In the genomic region with DNA sequence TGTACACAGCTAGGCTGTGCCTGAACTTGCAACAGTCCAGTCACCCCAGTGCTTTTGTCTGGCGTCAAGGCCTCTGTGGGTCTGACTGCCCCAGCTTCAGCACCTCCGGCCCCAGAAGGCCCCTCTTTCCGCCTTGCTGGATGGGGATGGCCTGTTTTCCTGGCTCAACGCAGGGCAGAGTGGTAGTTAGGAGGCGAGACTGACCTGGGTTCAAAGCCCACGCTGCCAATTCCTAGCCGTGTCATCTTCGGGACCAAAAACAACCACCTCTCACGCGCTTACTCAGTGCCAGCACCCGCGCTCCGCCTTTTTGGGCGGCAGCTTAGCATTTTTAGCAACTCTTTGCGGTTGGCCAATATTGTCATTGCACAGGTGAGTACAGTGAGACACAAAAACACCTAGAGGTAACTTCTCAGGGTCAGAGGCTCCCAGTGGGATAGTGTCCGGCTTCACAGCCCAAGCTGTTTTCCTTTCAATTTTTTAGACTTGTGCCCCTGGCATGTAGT, we compare ENCODE assay signal across 27 cellular contexts. TPM values are rescaled to one million over a fixed set of nuclear protein-coding genes. Genes with fewer than 3 reads are reported as not detected.
"Had no signal": no experiment of that assay in that cellular context is flagged by ENCODE, and none has a peak within 500 bp of the region (broad histone marks: within the 10 kb centered on the region; RNA-seq: fewer than 3 reads in every experiment).

No MANE protein-coding gene starts in this region.

- H3K27me3 ChIP-seq: esophagus muscularis mucosa, sigmoid colon had no signal

- ATAC-seq: activated CD8-positive, alpha-beta memory T cell treated with anti-CD3 and anti-CD28 coated beads, Interleukin-2, amount 10 ng/mL, durations not matched to agents 7 days and 5 days; activated CD8-positive, alpha-beta T cell treated with anti-CD3 and anti-CD28 coated beads for 36 hours; left cardiac atrium; T-cell had no signal

- H3K4me2 ChIP-seq: smooth muscle cell had no signal

- H3K79me2 ChIP-seq: parathyroid adenoma had no signal

- H3K4me3 ChIP-seq: esophagus muscularis mucosa, sigmoid colon, smooth muscle cell had no signal

- H3K9ac ChIP-seq: parathyroid adenoma had no signal

- DNase-seq: activated CD4-positive, alpha-beta T cell treated with anti-CD3 and anti-CD28 coated beads, Interleukin-2, amount 10 ng/mL, durations not matched to agents 7 days and 5 days; activated CD4-positive, CD25-positive, alpha-beta regulatory T cell treated with anti-CD3 and anti-CD28 coated beads, Interleukin-2, amount 50 U/mL, for 72 hours; activated CD8-positive, alpha-beta memory T cell treated with anti-CD3 and anti-CD28 coated beads, Interleukin-2, amount 10 ng/mL, durations not matched to agents 7 days and 5 days; activated gamma-delta T cell treated with Interleukin-2 at 50 U/mL for 16 hours; aorta; central memory CD4-positive, alpha-beta T cell; dermis blood vessel endothelial cell; effector CD8-positive, alpha-beta T cell; hippocampal formation; left cardiac atrium; nephron progenitor cell; stimulated activated CD4-positive, alpha-beta T cell treated with anti-CD3 and anti-CD28 coated beads, Interleukin-2, amount 100 ng/mL, for 48 hours; stimulated activated CD8-positive, alpha-beta memory T cell treated with anti-CD3 and anti-CD28 coated beads, Interleukin-4, amount 100 ng/mL, for 48 hours; stimulated activated naive CD4-positive, alpha-beta T cell; T-cell had no signal

- H3K27ac ChIP-seq: esophagus muscularis mucosa, parathyroid adenoma, sigmoid colon, VCaP had no signal

- FAIRE-seq: endothelial cell of umbilical vein, frontal cortex had no signal

- H3K9me3 ChIP-seq: esophagus muscularis mucosa, sigmoid colon had no signal

- H2AFZ ChIP-seq: parathyroid adenoma had no signal

RNA-seq across cellular contexts. Expression of a gene that starts 9.8 kb away (rescaled TPM):
- total RNA-seq: activated CD4-positive, alpha-beta T cell treated with anti-CD3 and anti-CD28 coated beads, Interleukin-2, amount 10 ng/mL, durations not matched to agents 7 days and 5 days; activated CD8-positive, alpha-beta memory T cell treated with anti-CD3 and anti-CD28 coated beads, Interleukin-2, amount 10 ng/mL, durations not matched to agents 7 days and 5 days; activated CD8-positive, alpha-beta T cell treated with anti-CD3 and anti-CD28 coated beads for 36 hours; activated T-helper 1 cell treated with anti-CD3 and anti-CD28 coated beads, Interleukin-12 subunit alpha, Interleukin-12 subunit beta, Interleukin-2, Interleukin-4 antibody, amounts not matched to agents 30 ng/mL and 10 ng/mL and 1 ng/mL, durations not matched to agents 14 hours and 24 hours and 36 hours; aorta; dermis blood vessel endothelial cell; endothelial cell of umbilical vein; esophagus muscularis mucosa; frontal cortex; left cardiac atrium; mononuclear cell; subcutaneous adipose tissue; T-cell had no signal
- polyA plus RNA-seq: endothelial cell of umbilical vein, smooth muscle cell had no signal

RNA-seq across cellular contexts. Expression of a gene that starts 33.7 kb away (rescaled TPM):
- total RNA-seq: activated CD4-positive, alpha-beta T cell treated with anti-CD3 and anti-CD28 coated beads, Interleukin-2, amount 10 ng/mL, durations not matched to agents 7 days and 5 days; activated CD8-positive, alpha-beta memory T cell treated with anti-CD3 and anti-CD28 coated beads, Interleukin-2, amount 10 ng/mL, durations not matched to agents 7 days and 5 days; activated CD8-positive, alpha-beta T cell treated with anti-CD3 and anti-CD28 coated beads for 36 hours; activated T-helper 1 cell treated with anti-CD3 and anti-CD28 coated beads, Interleukin-12 subunit alpha, Interleukin-12 subunit beta, Interleukin-2, Interleukin-4 antibody, amounts not matched to agents 30 ng/mL and 10 ng/mL and 1 ng/mL, durations not matched to agents 14 hours and 24 hours and 36 hours; endothelial cell of umbilical vein; liver; mononuclear cell; T-cell had no signal
- polyA plus RNA-seq: aorta, endothelial cell of umbilical vein had no signal

RNA-seq across cellular contexts. Expression of a gene that starts 51.9 kb away (rescaled TPM):
- total RNA-seq: activated T-helper 1 cell treated with anti-CD3 and anti-CD28 coated beads, Interleukin-12 subunit alpha, Interleukin-12 subunit beta, Interleukin-2, Interleukin-4 antibody, amounts not matched to agents 30 ng/mL and 10 ng/mL and 1 ng/mL, durations not matched to agents 14 hours and 24 hours and 36 hours had no signal
